Comparison of ENCODE assay signal across 12 cellular contexts in genomic region chr1:55694297-55694696, GRCh38.
DNase-seq lines count a peak whose midpoint lies in the region; ATAC-seq, FAIRE-seq and TF ChIP-seq lines count a peak whose summit lies in the region.
"Had no signal": no experiment of that assay in that cellular context is flagged by ENCODE, and none has a peak within 500 bp of the region (broad histone marks: within the 10 kb centered on the region; RNA-seq: fewer than 3 reads in every experiment).

No MANE protein-coding gene starts in this region.

- H3K4me3 ChIP-seq in adipocyte (ENCODE audit: low read length) (no peak overlapping the region), keratinocyte (ENCODE audit: control insufficient read depth in 2 of 3, extremely low read depth in 1 of 3, insufficient read depth in 2 of 3, low read depth in 1 of 3, low read length in 3 of 3) (no peak overlapping the region), uterus (no peak overlapping the region)

- H3K79me2 ChIP-seq in keratinocyte (ENCODE audit: control insufficient read depth, insufficient read depth, low read length) = no peaks in the 10 kb centered on the region

- TF ChIP-seq POLR2A in uterus (IDR thresholded peaks at IDR 0.05) = no peak

- no peaks in the 10 kb centered on the region for H4K20me1 ChIP-seq in keratinocyte (ENCODE audit: control insufficient read depth, extremely low read depth, insufficient read depth, low read length)

- H3K4me1 ChIP-seq in adipocyte (ENCODE audit: control insufficient read depth, insufficient read depth, low read length) (peaks cover 49% of the 10 kb centered on the region), keratinocyte (ENCODE audit: control insufficient read depth, extremely low read depth, insufficient read depth, low read length) (peaks cover 11% of the 10 kb centered on the region), uterus (peaks cover 3 to 11% of the 10 kb centered on the region in 2 donors)

- H3K4me2 ChIP-seq in keratinocyte (ENCODE audit: control insufficient read depth, extremely low read depth, insufficient read depth, low read depth, low read length) = no peak overlapping the region

- FAIRE-seq in keratinocyte (lab: Jason Lieb, UNC) = peak; percentile 26

- H2AFZ ChIP-seq in keratinocyte (ENCODE audit: control insufficient read depth, low read length) = no peak overlapping the region

- no peak for TF ChIP-seq CTCF in keratinocyte (optimal IDR thresholded peaks at IDR 0.05 in 1 of 3, IDR thresholded peaks at IDR 0.05 in 1 of 3, conservative IDR thresholded peaks at IDR 0.05 in 1 of 3; ENCODE audit: extremely low read depth in 1 of 3, insufficient read depth in 2 of 3, low read length in 3 of 3)
- no peak for TF ChIP-seq CTCF in uterus (IDR thresholded peaks at IDR 0.05)

- no peak for DNase-seq in left cardiac atrium
- no peak for DNase-seq in Right ventricle myocardium inferior (ENCODE audit: missing footprints)
- DNase-seq in adipocyte (ENCODE audit: low read depth) = no peak
- DNase-seq in keratinocyte (ENCODE audit: low read depth, low spot score) = no peak
- peak; percentile 62 to 78 for DNase-seq in uterus
- no peak for DNase-seq in activated CD4-positive, alpha-beta T cell treated with anti-CD3 and anti-CD28 coated beads, Interleukin-2, amount 50 U/mL, for 48 hours
- no peak for DNase-seq in NCI-H82 treated with DMSO at 0.1 percent for 48 hours (lab: John Stamatoyannopoulos, UW; ENCODE audit: unreplicated experiment)
- no peak for DNase-seq in stimulated activated CD4-positive, alpha-beta T cell treated with anti-CD3 and anti-CD28 coated beads, Interleukin-12 subunit alpha, Interleukin-12 subunit beta, amount 100 ng/mL, for 4 hours
- DNase-seq: activated CD4-positive, alpha-beta T cell treated with anti-CD3 and anti-CD28 coated beads, Interleukin-2, amount 50 U/mL, for 4 hours; activated effector memory CD4-positive, alpha-beta T cell treated with Interleukin-2 at 50 U/mL for 16 hours; central memory CD4-positive, alpha-beta T cell; NCI-H1092 had no signal

- H3K9me1 ChIP-seq in keratinocyte (ENCODE audit: control insufficient read depth, extremely low read depth, insufficient read depth, low read length) = no peaks in the 10 kb centered on the region

- intact Hi-C loops in left cardiac atrium (cut with DNase I) (no loop called here), Right ventricle myocardium inferior (cut with DNase I) (no loop called here), uterus (cut with DNase I; ENCODE audit: low total_unique reads) (no loop called here)

- no peak overlapping the region for H3K27ac ChIP-seq in keratinocyte (ENCODE audit: control insufficient read depth, insufficient read depth, low read length)
- H3K27ac ChIP-seq in uterus = peak overlapping the region in 1 of 2 donors; percentile 20

- H3K27me3 ChIP-seq in adipocyte (replicated peaks; ENCODE audit: control insufficient read depth, insufficient read depth, low read length) (no peaks in the 10 kb centered on the region), keratinocyte (ENCODE audit: control insufficient read depth, extremely low read depth, insufficient read depth, low read length) (no peaks in the 10 kb centered on the region), uterus (no peaks in the 10 kb centered on the region)

- H3K9me3 ChIP-seq in adipocyte (ENCODE audit: control insufficient read depth, low read length) = no peaks in the 10 kb centered on the region
- H3K9me3 ChIP-seq in keratinocyte (ENCODE audit: control insufficient read depth, low read depth, low read length) = no peaks in the 10 kb centered on the region
- no peaks in the 10 kb centered on the region for H3K9me3 ChIP-seq in uterus

- dilution Hi-C loops in keratinocyte (cut with MboI; ENCODE audit: extremely low pct_ligation_motif_present, low sequenced_read_pairs) = no loop called here

- H3K36me3 ChIP-seq in adipocyte (ENCODE audit: control insufficient read depth, insufficient read depth, low read length, severe bottlenecking) (no peaks in the 10 kb centered on the region), keratinocyte (ENCODE audit: control insufficient read depth in 2 of 2, extremely low read depth in 1 of 2, insufficient read depth in 2 of 2, low read length in 2 of 2) (no peaks in the 10 kb centered on the region), uterus (no peaks in the 10 kb centered on the region)

- peak; percentile 18 to 79 for ATAC-seq in left cardiac atrium
- ATAC-seq in Right ventricle myocardium inferior = no peak

- peak overlapping the region; percentile 72 for H3K9ac ChIP-seq in adipocyte (ENCODE audit: low read length)
- H3K9ac ChIP-seq in keratinocyte (ENCODE audit: control insufficient read depth, extremely low read depth, insufficient read depth, low read length) = no peak overlapping the region

Comparison
In these comparisons a context has a peak if more than half of its experiments do, and no peak if none do; other contexts are left out.
1. DNase-seq: peak in uterus (2 of 2); none in left cardiac atrium (single experiment), Right ventricle myocardium inferior (single experiment), adipocyte (single experiment), keratinocyte (single experiment), activated CD4-positive, alpha-beta T cell treated with anti-CD3 and anti-CD28 coated beads, Interleukin-2, amount 50 U/mL, for 48 hours (0 of 2), NCI-H82 treated with DMSO at 0.1 percent for 48 hours (single experiment) and stimulated activated CD4-positive, alpha-beta T cell treated with anti-CD3 and anti-CD28 coated beads, Interleukin-12 subunit alpha, Interleukin-12 subunit beta, amount 100 ng/mL, for 4 hours (single experiment).